ENCODE assay signal across 12 cellular contexts in genomic region chr12:43453761-43454160, GRCh38.
"Had no signal": no experiment of that assay in that cellular context is flagged by ENCODE, and none has a peak within 500 bp of the region (broad histone marks: within the 10 kb centered on the region; RNA-seq: fewer than 3 reads in every experiment).

No MANE protein-coding gene starts in this region.

- H3K79me2 ChIP-seq: hepatocyte had no signal

- H3K27ac ChIP-seq: cardiac muscle cell, hepatocyte, neural progenitor cell, ovary, suprapubic skin, VCaP had no signal

- H3K36me3 ChIP-seq: cardiac muscle cell, neural progenitor cell, ovary, suprapubic skin had no signal

- ATAC-seq: sciatic nerve had no signal

- H3K4me1 ChIP-seq: neural progenitor cell, suprapubic skin had no signal

- H3K4me2 ChIP-seq: hepatocyte, neural progenitor cell had no signal

- H2AFZ ChIP-seq: hepatocyte, neural progenitor cell had no signal

- H3K9ac ChIP-seq: neural progenitor cell had no signal

- H3K27me3 ChIP-seq: cardiac muscle cell, hepatocyte, neural progenitor cell, ovary, suprapubic skin had no signal

- DNase-seq: activated CD4-positive, alpha-beta T cell treated with anti-CD3 and anti-CD28 coated beads for 1 hour; activated CD4-positive, alpha-beta T cell treated with anti-CD3 and anti-CD28 coated beads, Interleukin-2, amount 50 U/mL, for 4 hours; activated naive CD4-positive, alpha-beta T cell treated with anti-CD3 and anti-CD28 coated beads, Interleukin-2, amount 50 U/mL, for 16 hours; activated T-cell treated with anti-CD3 and anti-CD28 coated beads for 4 hours; islet precursor cell; ovary had no signal

- H3K4me3 ChIP-seq: cardiac muscle cell, hepatocyte, neural progenitor cell, ovary, suprapubic skin had no signal
